ENCODE assay signal across 1 cellular context in the genomic region with DNA sequence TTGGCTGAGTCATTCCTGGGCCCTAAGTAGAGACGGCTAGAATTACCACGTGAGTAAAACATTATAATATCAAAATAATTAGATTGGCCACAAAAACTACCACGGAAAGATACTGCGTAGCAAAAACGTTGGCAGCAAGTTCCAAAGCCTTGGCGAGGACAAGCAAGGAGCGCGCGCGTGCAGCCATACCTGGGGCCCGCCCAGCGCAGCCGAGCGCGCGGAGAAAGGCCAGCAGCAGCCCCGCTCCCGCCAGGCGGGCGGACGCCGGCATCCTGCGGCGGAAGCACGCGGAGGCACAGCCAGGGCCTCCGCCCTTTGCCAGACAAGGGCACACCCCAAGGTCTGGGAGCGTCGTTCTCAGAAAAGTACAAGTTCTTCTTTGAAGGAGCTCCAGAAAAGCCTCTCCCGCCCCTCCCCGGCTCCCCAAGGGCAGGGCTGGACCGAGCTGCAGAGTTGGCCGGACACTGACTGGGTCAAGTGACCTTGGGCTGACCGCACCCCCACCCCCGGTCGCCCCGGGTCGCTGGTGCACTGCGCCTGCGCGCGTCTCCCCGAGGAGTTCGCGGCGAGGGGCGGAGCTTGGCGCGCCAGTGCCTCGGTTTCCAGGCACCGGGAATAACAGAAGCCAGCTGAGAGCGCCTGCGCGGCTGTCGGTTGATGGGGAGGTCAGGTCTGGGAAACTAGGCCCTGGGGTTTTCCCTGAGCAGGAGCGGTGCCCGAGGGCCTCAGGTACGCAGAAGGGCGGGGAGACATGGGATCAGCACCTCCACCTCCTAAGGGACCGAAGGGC.
TF ChIP-seq lines count a peak whose summit lies in the region.

A gene with protein sequence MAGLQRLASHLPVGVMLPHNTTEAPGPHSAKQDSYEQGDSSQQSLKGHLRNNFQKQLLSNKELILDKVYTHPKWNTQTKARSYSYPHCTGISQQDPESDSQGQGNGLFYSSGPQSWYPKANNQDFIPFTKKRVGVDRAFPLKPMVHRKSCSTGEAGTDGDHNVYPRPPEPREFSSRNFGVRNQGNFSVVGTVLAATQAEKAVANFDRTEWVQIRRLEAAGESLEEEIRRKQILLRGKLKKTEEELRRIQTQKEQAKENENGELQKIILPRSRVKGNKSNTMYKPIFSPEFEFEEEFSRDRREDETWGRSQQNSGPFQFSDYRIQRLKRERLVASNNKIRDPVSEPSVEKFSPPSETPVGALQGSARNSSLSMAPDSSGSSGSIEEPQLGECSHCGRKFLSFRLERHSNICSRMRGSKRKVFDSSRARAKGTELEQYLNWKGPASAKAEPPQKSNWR (plus strand): TSS at position 621 of the 790 bp plus-strand sequence. CDS start 933 bp downstream, outside the sequence.

TF ChIP-seq in HepG2, 621 proteins besides CTCF, POLR2A, EP300 and RAD21 (continued from another document and continues in another):
- no peak for TF ChIP-seq GMEB2 (CRISPR knock-in tag; IDR thresholded peaks at IDR 0.05; ENCODE audit: low read depth)
- no peak for TF ChIP-seq ZFP62 (CRISPR knock-in tag; IDR thresholded peaks at IDR 0.05)
- TF ChIP-seq BRF2 (CRISPR knock-in tag; IDR thresholded peaks at IDR 0.05), result no peak
- TF ChIP-seq, protein P1, sequence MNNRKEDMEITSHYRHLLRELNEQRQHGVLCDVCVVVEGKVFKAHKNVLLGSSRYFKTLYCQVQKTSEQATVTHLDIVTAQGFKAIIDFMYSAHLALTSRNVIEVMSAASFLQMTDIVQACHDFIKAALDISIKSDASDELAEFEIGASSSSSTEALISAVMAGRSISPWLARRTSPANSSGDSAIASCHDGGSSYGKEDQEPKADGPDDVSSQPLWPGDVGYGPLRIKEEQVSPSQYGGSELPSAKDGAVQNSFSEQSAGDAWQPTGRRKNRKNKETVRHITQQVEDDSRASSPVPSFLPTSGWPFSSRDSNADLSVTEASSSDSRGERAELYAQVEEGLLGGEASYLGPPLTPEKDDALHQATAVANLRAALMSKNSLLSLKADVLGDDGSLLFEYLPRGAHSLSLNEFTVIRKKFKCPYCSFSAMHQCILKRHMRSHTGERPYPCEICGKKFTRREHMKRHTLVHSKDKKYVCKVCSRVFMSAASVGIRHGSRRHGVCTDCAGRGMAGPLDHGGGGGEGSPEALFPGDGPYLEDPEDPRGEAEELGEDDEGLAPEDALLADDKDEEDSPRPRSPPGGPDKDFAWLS (CRISPR knock-in tag; IDR thresholded peaks at IDR 0.05; ENCODE audit: borderline replicate concordance), result no peak
- 0 out of 2 replicates have a peak, but pooled peaks have one; percentile 48 for TF ChIP-seq ZFYVE20 (CRISPR knock-in tag; IDR thresholded peaks at IDR 0.05; ENCODE audit: borderline replicate concordance, low read depth)
- peak; percentile 29 for TF ChIP-seq RBM22 (optimal IDR thresholded peaks at IDR 0.05; ENCODE audit: low read length)
- TF ChIP-seq SNAPC5 (CRISPR knock-in tag; IDR thresholded peaks at IDR 0.05; ENCODE audit: borderline replicate concordance), result no peak
- no peak for TF ChIP-seq FLYWCH1 (CRISPR knock-in tag; IDR thresholded peaks at IDR 0.05)
- peak; percentile 40; the same call in 1 of the 2 replicates for TF ChIP-seq ZSCAN21 (CRISPR knock-in tag; IDR thresholded peaks at IDR 0.05; ENCODE audit: borderline replicate concordance)
- TF ChIP-seq ZBTB8A (CRISPR knock-in tag; IDR thresholded peaks at IDR 0.05; ENCODE audit: borderline replicate concordance, low read depth), result no peak
- peak; percentile 83 for TF ChIP-seq DMAP1 (CRISPR knock-in tag; IDR thresholded peaks at IDR 0.05)
- no peak for TF ChIP-seq JDP2 (CRISPR knock-in tag; IDR thresholded peaks at IDR 0.05; ENCODE audit: borderline replicate concordance)
- TF ChIP-seq ZNF468 (CRISPR knock-in tag; IDR thresholded peaks at IDR 0.05), result 0 out of 2 replicates have a peak, but pooled peaks have one; percentile 63
- TF ChIP-seq MAX (IDR thresholded peaks at IDR 0.05), result peak; percentile 84
- TF ChIP-seq, protein P2, sequence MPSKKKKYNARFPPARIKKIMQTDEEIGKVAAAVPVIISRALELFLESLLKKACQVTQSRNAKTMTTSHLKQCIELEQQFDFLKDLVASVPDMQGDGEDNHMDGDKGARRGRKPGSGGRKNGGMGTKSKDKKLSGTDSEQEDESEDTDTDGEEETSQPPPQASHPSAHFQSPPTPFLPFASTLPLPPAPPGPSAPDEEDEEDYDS (CRISPR knock-in tag; IDR thresholded peaks at IDR 0.05), result peak; percentile 71
- no peak for TF ChIP-seq KLF16 (CRISPR knock-in tag; IDR thresholded peaks at IDR 0.05)
- TF ChIP-seq, protein P3, sequence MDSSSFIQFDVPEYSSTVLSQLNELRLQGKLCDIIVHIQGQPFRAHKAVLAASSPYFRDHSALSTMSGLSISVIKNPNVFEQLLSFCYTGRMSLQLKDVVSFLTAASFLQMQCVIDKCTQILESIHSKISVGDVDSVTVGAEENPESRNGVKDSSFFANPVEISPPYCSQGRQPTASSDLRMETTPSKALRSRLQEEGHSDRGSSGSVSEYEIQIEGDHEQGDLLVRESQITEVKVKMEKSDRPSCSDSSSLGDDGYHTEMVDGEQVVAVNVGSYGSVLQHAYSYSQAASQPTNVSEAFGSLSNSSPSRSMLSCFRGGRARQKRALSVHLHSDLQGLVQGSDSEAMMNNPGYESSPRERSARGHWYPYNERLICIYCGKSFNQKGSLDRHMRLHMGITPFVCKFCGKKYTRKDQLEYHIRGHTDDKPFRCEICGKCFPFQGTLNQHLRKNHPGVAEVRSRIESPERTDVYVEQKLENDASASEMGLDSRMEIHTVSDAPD (CRISPR knock-in tag; IDR thresholded peaks at IDR 0.05), result no peak
- no peak for TF ChIP-seq IRF1 (CRISPR knock-in tag; IDR thresholded peaks at IDR 0.05; ENCODE audit: low read depth)
- TF ChIP-seq, protein P4, sequence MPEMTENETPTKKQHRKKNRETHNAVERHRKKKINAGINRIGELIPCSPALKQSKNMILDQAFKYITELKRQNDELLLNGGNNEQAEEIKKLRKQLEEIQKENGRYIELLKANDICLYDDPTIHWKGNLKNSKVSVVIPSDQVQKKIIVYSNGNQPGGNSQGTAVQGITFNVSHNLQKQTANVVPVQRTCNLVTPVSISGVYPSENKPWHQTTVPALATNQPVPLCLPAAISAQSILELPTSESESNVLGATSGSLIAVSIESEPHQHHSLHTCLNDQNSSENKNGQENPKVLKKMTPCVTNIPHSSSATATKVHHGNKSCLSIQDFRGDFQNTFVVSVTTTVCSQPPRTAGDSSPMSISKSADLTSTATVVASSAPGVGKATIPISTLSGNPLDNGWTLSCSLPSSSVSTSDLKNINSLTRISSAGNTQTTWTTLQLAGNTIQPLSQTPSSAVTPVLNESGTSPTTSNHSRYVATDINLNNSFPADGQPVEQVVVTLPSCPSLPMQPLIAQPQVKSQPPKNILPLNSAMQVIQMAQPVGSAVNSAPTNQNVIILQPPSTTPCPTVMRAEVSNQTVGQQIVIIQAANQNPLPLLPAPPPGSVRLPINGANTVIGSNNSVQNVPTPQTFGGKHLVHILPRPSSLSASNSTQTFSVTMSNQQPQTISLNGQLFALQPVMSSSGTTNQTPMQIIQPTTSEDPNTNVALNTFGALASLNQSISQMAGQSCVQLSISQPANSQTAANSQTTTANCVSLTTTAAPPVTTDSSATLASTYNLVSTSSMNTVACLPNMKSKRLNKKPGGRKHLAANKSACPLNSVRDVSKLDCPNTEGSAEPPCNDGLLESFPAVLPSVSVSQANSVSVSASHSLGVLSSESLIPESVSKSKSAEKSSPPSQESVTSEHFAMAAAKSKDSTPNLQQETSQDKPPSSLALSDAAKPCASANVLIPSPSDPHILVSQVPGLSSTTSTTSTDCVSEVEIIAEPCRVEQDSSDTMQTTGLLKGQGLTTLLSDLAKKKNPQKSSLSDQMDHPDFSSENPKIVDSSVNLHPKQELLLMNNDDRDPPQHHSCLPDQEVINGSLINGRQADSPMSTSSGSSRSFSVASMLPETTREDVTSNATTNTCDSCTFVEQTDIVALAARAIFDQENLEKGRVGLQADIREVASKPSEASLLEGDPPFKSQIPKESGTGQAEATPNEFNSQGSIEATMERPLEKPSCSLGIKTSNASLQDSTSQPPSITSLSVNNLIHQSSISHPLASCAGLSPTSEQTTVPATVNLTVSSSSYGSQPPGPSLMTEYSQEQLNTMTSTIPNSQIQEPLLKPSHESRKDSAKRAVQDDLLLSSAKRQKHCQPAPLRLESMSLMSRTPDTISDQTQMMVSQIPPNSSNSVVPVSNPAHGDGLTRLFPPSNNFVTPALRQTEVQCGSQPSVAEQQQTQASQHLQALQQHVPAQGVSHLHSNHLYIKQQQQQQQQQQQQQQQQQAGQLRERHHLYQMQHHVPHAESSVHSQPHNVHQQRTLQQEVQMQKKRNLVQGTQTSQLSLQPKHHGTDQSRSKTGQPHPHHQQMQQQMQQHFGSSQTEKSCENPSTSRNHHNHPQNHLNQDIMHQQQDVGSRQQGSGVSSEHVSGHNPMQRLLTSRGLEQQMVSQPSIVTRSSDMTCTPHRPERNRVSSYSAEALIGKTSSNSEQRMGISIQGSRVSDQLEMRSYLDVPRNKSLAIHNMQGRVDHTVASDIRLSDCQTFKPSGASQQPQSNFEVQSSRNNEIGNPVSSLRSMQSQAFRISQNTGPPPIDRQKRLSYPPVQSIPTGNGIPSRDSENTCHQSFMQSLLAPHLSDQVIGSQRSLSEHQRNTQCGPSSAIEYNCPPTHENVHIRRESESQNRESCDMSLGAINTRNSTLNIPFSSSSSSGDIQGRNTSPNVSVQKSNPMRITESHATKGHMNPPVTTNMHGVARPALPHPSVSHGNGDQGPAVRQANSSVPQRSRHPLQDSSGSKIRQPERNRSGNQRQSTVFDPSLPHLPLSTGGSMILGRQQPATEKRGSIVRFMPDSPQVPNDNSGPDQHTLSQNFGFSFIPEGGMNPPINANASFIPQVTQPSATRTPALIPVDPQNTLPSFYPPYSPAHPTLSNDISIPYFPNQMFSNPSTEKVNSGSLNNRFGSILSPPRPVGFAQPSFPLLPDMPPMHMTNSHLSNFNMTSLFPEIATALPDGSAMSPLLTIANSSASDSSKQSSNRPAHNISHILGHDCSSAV (CRISPR knock-in tag; IDR thresholded peaks at IDR 0.05; ENCODE audit: borderline replicate concordance), result 0 out of 2 replicates have a peak, but pooled peaks have one; percentile 74
- peak; percentile 72; the same call in 1 of the 2 replicates for TF ChIP-seq GLI4 (CRISPR knock-in tag; IDR thresholded peaks at IDR 0.05; ENCODE audit: borderline replicate concordance)
- TF ChIP-seq ZMYM2 (CRISPR knock-in tag; IDR thresholded peaks at IDR 0.05), result no peak
- TF ChIP-seq ZNF12 (CRISPR knock-in tag; IDR thresholded peaks at IDR 0.05), result no peak; the same call in 1 of the 2 replicates
- 0 out of 2 replicates have a peak, but pooled peaks have one; percentile 31 for TF ChIP-seq ZBTB42 (CRISPR knock-in tag; IDR thresholded peaks at IDR 0.05)
- TF ChIP-seq XRCC5 (optimal IDR thresholded peaks at IDR 0.05; ENCODE audit: low read length), result peak; percentile 30
- TF ChIP-seq MXI1 (IDR thresholded peaks at IDR 0.05; ENCODE audit: borderline replicate concordance, low read depth, low read length), result peak; percentile 63; the same call in 1 of the 3 replicates
- TF ChIP-seq HDAC6 (IDR thresholded peaks at IDR 0.05; ENCODE audit: low read depth, low read length), result no peak
- TF ChIP-seq, protein P5, sequence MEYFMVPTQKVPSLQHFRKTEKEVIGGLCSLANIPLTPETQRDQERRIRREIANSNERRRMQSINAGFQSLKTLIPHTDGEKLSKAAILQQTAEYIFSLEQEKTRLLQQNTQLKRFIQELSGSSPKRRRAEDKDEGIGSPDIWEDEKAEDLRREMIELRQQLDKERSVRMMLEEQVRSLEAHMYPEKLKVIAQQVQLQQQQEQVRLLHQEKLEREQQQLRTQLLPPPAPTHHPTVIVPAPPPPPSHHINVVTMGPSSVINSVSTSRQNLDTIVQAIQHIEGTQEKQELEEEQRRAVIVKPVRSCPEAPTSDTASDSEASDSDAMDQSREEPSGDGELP (IDR thresholded peaks at IDR 0.05; ENCODE audit: borderline replicate concordance, low read depth), result peak; percentile 94
- no peak for TF ChIP-seq ZNF75D (CRISPR knock-in tag; IDR thresholded peaks at IDR 0.05; ENCODE audit: borderline replicate concordance)
- no peak for TF ChIP-seq ZNF383 (CRISPR knock-in tag; IDR thresholded peaks at IDR 0.05; ENCODE audit: borderline replicate concordance)
- 0 out of 2 replicates have a peak, but pooled peaks have one; percentile 67 for TF ChIP-seq ZNF557 (CRISPR knock-in tag; IDR thresholded peaks at IDR 0.05)
